In the genomic region with DNA sequence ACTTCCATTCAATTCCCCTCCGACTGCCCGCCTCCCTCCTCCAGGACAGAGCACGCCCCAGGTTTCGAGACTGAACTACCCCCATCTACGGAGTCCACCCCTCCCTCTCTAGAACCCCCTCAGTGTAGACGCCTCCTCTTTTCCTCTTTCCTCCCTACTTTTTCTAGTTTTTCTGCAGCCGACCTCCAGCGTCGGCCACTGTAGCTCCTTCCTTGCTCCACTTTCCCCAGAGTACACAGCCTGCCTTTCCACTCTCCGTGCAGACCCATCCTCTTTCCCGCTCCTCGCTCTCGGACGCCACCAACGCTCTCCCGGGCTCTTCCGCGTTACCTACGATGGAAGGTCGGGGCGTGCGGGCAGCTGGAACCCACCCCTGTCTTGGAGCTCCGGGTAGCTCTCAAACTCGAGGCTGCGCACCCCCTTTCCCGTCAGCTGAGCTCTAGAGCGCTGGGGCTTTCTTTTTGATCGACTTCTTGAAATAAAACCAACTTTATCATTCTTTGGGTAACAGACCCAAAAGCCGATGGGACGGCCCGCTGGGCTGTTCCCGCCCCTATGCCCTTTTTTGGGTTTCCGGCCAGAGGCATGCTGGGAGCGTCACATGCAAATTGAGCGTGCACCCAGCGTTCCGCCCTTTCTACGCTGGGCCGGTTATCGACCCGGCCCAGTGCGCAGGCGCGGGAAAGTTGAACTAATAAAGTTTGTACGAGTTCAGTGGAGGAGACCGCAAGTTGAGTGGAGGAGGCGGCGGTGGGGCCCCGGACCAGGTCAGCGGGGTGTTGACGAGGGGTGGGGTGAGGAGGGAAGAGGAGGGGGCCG, we compare ENCODE assay signal across 1 cellular context.
TF ChIP-seq lines count a peak whose summit lies in the region.

A gene with protein sequence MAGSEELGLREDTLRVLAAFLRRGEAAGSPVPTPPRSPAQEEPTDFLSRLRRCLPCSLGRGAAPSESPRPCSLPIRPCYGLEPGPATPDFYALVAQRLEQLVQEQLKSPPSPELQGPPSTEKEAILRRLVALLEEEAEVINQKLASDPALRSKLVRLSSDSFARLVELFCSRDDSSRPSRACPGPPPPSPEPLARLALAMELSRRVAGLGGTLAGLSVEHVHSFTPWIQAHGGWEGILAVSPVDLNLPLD (plus strand): TSS at position 633 of the 819 bp plus-strand sequence. CDS start 760 bp downstream, outside the sequence.
A gene with protein sequence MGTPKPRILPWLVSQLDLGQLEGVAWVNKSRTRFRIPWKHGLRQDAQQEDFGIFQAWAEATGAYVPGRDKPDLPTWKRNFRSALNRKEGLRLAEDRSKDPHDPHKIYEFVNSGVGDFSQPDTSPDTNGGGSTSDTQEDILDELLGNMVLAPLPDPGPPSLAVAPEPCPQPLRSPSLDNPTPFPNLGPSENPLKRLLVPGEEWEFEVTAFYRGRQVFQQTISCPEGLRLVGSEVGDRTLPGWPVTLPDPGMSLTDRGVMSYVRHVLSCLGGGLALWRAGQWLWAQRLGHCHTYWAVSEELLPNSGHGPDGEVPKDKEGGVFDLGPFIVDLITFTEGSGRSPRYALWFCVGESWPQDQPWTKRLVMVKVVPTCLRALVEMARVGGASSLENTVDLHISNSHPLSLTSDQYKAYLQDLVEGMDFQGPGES (minus strand): TSS at position 557 of the 819 bp plus-strand sequence. CDS start 1,019 bp downstream, outside the sequence.

TF ChIP-seq in K562, 482 proteins besides CTCF, POLR2A, EP300 and RAD21 (continued from another document and continues in another):
- TF ChIP-seq, protein P1, sequence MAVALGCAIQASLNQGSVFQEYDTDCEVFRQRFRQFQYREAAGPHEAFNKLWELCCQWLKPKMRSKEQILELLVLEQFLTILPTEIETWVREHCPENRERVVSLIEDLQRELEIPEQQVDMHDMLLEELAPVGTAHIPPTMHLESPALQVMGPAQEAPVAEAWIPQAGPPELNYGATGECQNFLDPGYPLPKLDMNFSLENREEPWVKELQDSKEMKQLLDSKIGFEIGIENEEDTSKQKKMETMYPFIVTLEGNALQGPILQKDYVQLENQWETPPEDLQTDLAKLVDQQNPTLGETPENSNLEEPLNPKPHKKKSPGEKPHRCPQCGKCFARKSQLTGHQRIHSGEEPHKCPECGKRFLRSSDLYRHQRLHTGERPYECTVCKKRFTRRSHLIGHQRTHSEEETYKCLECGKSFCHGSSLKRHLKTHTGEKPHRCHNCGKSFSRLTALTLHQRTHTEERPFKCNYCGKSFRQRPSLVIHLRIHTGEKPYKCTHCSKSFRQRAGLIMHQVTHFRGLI (CRISPR knock-in tag; IDR thresholded peaks at IDR 0.05) = no peak
- TF ChIP-seq SPI1 (IDR thresholded peaks at IDR 0.05; ENCODE audit: borderline replicate concordance, low read depth, low read length) (no peak), ZNF408 (CRISPR knock-in tag; IDR thresholded peaks at IDR 0.05; ENCODE audit: low read depth) (no peak), ZNF274 (IDR thresholded peaks at IDR 0.05; ENCODE audit: borderline replicate concordance, low read depth, low read length) (no peak), LCOR (CRISPR knock-in tag; IDR thresholded peaks at IDR 0.05) (0 out of 2 replicates have a peak, but pooled peaks have one; percentile 54), CBX5 (IDR thresholded peaks at IDR 0.05; ENCODE audit: borderline replicate concordance, low read depth) (no peak), SIX5 (IDR thresholded peaks at IDR 0.05; ENCODE audit: borderline replicate concordance in 1 of 2, insufficient read depth in 1 of 2, low read depth in 1 of 2, low read length in 2 of 2) (no peak), KDM5B (IDR thresholded peaks at IDR 0.05; ENCODE audit: insufficient replicate concordance, low read depth, low read length) (peak; percentile 56), PML (IDR thresholded peaks at IDR 0.05; ENCODE audit: low read length) (peak; percentile 66; the same call in 1 of the 2 replicates), ZNF224 (CRISPR knock-in tag; IDR thresholded peaks at IDR 0.05) (no peak), SMC3 (conservative IDR thresholded peaks at IDR 0.05; ENCODE audit: insufficient read depth, low read depth, low read length) (no peak), CTBP1 (IDR thresholded peaks at IDR 0.05; ENCODE audit: borderline replicate concordance) (peak; percentile 21; the same call in 1 of the 2 replicates), GABPB2 (CRISPR knock-in tag; conservative IDR thresholded peaks at IDR 0.05) (no peak), TFAM (CRISPR knock-in tag; conservative IDR thresholded peaks at IDR 0.05) (no peak), FUS (optimal IDR thresholded peaks at IDR 0.05; ENCODE audit: low read depth, low read length) (no peak), BCOR (IDR thresholded peaks at IDR 0.05) (peak; percentile 64; the same call in 1 of the 2 replicates), MCM2 (IDR thresholded peaks at IDR 0.05; ENCODE audit: low read depth) (no peak), ZNF253 (CRISPR knock-in tag; conservative IDR thresholded peaks at IDR 0.05) (no peak), KDM4B (IDR thresholded peaks at IDR 0.05; ENCODE audit: borderline replicate concordance in 2 of 2, low read depth in 1 of 2) (no peak), SMARCA4 (IDR thresholded peaks at IDR 0.05) (no peak; the same call in 1 of the 2 replicates), C11orf30 (IDR thresholded peaks at IDR 0.05; ENCODE audit: low read depth) (peak; percentile 23; the same call in 1 of the 2 replicates), SMAD3 (CRISPR knock-in tag; conservative IDR thresholded peaks at IDR 0.05) (no peak), TCF7 (IDR thresholded peaks at IDR 0.05; ENCODE audit: borderline replicate concordance) (no peak), ZFP1 (CRISPR knock-in tag; IDR thresholded peaks at IDR 0.05) (no peak), DIDO1 (tag; IDR thresholded peaks at IDR 0.05; ENCODE audit: low read depth) (no peak), ARID1B (IDR thresholded peaks at IDR 0.05) (peak; percentile 28), SRSF3 (IDR thresholded peaks at IDR 0.05; ENCODE audit: insufficient read depth, low read length) (no peak), MCM3 (IDR thresholded peaks at IDR 0.05) (no peak), HIVEP1 (CRISPR knock-in tag; IDR thresholded peaks at IDR 0.05) (no peak), HMG20A (CRISPR knock-in tag; conservative IDR thresholded peaks at IDR 0.05) (no peak), ZNF780A (CRISPR knock-in tag; IDR thresholded peaks at IDR 0.05) (no peak)
- TF ChIP-seq, protein P2, sequence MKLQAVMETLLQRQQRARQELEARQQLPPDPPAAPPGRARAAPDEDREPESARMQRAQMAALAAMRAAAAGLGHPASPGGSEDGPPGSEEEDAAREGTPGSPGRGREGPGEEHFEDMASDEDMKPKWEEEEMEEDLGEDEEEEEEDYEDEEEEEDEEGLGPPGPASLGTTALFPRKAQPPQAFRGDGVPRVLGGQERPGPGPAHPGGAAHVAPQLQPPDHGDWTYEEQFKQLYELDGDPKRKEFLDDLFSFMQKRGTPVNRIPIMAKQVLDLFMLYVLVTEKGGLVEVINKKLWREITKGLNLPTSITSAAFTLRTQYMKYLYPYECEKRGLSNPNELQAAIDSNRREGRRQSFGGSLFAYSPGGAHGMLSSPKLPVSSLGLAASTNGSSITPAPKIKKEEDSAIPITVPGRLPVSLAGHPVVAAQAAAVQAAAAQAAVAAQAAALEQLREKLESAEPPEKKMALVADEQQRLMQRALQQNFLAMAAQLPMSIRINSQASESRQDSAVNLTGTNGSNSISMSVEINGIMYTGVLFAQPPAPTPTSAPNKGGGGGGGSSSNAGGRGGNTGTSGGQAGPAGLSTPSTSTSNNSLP (IDR thresholded peaks at IDR 0.05; ENCODE audit: borderline replicate concordance, low read depth, low read length) = no peak
- TF ChIP-seq, protein P3, sequence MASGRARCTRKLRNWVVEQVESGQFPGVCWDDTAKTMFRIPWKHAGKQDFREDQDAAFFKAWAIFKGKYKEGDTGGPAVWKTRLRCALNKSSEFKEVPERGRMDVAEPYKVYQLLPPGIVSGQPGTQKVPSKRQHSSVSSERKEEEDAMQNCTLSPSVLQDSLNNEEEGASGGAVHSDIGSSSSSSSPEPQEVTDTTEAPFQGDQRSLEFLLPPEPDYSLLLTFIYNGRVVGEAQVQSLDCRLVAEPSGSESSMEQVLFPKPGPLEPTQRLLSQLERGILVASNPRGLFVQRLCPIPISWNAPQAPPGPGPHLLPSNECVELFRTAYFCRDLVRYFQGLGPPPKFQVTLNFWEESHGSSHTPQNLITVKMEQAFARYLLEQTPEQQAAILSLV (tag; IDR thresholded peaks at IDR 0.05) = no peak
- TF ChIP-seq, protein P4, sequence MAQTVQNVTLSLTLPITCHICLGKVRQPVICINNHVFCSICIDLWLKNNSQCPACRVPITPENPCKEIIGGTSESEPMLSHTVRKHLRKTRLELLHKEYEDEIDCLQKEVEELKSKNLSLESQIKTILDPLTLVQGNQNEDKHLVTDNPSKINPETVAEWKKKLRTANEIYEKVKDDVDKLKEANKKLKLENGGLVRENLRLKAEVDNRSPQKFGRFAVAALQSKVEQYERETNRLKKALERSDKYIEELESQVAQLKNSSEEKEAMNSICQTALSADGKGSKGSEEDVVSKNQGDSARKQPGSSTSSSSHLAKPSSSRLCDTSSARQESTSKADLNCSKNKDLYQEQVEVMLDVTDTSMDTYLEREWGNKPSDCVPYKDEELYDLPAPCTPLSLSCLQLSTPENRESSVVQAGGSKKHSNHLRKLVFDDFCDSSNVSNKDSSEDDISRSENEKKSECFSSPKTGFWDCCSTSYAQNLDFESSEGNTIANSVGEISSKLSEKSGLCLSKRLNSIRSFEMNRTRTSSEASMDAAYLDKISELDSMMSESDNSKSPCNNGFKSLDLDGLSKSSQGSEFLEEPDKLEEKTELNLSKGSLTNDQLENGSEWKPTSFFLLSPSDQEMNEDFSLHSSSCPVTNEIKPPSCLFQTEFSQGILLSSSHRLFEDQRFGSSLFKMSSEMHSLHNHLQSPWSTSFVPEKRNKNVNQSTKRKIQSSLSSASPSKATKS (CRISPR knock-in tag; IDR thresholded peaks at IDR 0.05) = no peak
- TF ChIP-seq, protein P5, sequence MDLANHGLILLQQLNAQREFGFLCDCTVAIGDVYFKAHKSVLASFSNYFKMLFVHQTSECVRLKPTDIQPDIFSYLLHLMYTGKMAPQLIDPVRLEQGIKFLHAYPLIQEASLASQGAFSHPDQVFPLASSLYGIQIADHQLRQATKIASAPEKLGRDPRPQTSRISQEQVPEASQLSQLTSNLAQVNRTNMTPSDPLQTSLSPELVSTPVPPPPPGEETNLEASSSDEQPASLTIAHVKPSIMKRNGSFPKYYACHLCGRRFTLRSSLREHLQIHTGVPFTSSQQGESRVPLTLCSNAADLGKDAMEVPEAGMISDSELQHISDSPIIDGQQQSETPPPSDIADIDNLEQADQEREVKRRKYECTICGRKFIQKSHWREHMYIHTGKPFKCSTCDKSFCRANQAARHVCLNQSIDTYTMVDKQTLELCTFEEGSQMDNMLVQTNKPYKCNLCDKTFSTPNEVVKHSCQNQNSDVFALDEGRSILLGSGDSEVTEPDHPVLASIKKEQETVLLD (IDR thresholded peaks at IDR 0.05) = peak; percentile 98
- TF ChIP-seq, protein P6, sequence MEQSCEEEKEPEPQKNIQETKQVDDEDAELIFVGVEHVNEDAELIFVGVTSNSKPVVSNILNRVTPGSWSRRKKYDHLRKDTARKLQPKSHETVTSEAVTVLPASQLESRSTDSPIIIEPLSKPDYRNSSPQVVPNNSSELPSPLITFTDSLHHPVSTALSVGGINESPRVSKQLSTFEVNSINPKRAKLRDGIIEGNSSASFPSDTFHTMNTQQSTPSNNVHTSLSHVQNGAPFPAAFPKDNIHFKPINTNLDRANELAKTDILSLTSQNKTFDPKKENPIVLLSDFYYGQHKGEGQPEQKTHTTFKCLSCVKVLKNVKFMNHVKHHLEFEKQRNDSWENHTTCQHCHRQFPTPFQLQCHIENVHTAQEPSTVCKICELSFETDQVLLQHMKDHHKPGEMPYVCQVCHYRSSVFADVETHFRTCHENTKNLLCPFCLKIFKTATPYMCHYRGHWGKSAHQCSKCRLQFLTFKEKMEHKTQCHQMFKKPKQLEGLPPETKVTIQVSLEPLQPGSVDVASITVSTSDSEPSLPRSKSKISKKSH (CRISPR knock-in tag; IDR thresholded peaks at IDR 0.05) = no peak
- TF ChIP-seq, protein P7, sequence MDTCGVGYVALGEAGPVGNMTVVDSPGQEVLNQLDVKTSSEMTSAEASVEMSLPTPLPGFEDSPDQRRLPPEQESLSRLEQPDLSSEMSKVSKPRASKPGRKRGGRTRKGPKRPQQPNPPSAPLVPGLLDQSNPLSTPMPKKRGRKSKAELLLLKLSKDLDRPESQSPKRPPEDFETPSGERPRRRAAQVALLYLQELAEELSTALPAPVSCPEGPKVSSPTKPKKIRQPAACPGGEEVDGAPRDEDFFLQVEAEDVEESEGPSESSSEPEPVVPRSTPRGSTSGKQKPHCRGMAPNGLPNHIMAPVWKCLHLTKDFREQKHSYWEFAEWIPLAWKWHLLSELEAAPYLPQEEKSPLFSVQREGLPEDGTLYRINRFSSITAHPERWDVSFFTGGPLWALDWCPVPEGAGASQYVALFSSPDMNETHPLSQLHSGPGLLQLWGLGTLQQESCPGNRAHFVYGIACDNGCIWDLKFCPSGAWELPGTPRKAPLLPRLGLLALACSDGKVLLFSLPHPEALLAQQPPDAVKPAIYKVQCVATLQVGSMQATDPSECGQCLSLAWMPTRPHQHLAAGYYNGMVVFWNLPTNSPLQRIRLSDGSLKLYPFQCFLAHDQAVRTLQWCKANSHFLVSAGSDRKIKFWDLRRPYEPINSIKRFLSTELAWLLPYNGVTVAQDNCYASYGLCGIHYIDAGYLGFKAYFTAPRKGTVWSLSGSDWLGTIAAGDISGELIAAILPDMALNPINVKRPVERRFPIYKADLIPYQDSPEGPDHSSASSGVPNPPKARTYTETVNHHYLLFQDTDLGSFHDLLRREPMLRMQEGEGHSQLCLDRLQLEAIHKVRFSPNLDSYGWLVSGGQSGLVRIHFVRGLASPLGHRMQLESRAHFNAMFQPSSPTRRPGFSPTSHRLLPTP (IDR thresholded peaks at IDR 0.05; ENCODE audit: borderline replicate concordance, extremely low read depth, insufficient read length) = no peak
- TF ChIP-seq, protein P8, sequence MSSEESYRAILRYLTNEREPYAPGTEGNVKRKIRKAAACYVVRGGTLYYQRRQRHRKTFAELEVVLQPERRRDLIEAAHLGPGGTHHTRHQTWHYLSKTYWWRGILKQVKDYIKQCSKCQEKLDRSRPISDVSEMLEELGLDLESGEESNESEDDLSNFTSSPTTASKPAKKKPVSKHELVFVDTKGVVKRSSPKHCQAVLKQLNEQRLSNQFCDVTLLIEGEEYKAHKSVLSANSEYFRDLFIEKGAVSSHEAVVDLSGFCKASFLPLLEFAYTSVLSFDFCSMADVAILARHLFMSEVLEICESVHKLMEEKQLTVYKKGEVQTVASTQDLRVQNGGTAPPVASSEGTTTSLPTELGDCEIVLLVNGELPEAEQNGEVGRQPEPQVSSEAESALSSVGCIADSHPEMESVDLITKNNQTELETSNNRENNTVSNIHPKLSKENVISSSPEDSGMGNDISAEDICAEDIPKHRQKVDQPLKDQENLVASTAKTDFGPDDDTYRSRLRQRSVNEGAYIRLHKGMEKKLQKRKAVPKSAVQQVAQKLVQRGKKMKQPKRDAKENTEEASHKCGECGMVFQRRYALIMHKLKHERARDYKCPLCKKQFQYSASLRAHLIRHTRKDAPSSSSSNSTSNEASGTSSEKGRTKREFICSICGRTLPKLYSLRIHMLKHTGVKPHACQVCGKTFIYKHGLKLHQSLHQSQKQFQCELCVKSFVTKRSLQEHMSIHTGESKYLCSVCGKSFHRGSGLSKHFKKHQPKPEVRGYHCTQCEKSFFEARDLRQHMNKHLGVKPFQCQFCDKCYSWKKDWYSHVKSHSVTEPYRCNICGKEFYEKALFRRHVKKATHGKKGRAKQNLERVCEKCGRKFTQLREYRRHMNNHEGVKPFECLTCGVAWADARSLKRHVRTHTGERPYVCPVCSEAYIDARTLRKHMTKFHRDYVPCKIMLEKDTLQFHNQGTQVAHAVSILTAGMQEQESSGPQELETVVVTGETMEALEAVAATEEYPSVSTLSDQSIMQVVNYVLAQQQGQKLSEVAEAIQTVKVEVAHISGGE (CRISPR knock-in tag; IDR thresholded peaks at IDR 0.05) = 0 out of 6 replicates have a peak, but pooled peaks of 1 of the 3 experiments have one; percentile 14
